ENCODE assay signal across 2 cellular contexts in the genomic region with DNA sequence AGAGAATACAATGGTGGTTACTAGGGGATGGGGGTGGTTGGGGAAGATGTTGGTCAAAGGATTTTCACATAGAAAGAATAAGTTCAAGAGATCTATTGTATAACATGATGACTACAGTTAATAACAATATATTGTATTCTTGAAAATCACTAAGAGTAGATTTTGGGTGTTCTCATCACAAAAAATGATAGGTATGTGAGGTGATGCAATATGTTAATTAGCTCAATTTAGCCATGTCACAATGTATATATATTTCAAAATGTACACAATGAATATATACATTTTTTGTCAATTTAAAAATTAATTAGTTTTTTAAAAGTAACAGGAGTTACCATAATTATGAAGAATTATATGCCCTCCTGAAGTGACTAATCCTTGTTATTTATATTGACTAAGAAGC.
A peak's percentile ranks its signal among the peaks of the same experiment; 100 is the strongest.
TF ChIP-seq lines count a peak whose summit lies in the region.

No MANE protein-coding gene starts in this region.

TF ChIP-seq in IMR-90, 13 proteins besides CTCF, POLR2A, EP300 and RAD21:
- TF ChIP-seq RFX5 (IDR thresholded peaks at IDR 0.05; ENCODE audit: low read depth, low read length), result no peak
- no peak for TF ChIP-seq MAZ (IDR thresholded peaks at IDR 0.05; ENCODE audit: borderline replicate concordance, low read depth, low read length)
- TF ChIP-seq CEBPB (IDR thresholded peaks at IDR 0.05; ENCODE audit: low read depth, low read length), result peak; percentile 66; the same call in 1 of the 2 replicates
- no peak for TF ChIP-seq MAFK (IDR thresholded peaks at IDR 0.05; ENCODE audit: low read depth, low read length)

TF ChIP-seq in K562, 482 proteins besides CTCF, POLR2A, EP300 and RAD21:
- TF ChIP-seq CEBPB (tag; IDR thresholded peaks at IDR 0.05), result peak; percentile 35; the same call in 1 of the 2 replicates
- TF ChIP-seq, protein P1, sequence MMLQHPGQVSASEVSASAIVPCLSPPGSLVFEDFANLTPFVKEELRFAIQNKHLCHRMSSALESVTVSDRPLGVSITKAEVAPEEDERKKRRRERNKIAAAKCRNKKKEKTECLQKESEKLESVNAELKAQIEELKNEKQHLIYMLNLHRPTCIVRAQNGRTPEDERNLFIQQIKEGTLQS (IDR thresholded peaks at IDR 0.05), result peak; percentile 66
- TF ChIP-seq, protein P1 (CRISPR knock-in tag; conservative IDR thresholded peaks at IDR 0.05), result no peak
- TF ChIP-seq, protein P2, sequence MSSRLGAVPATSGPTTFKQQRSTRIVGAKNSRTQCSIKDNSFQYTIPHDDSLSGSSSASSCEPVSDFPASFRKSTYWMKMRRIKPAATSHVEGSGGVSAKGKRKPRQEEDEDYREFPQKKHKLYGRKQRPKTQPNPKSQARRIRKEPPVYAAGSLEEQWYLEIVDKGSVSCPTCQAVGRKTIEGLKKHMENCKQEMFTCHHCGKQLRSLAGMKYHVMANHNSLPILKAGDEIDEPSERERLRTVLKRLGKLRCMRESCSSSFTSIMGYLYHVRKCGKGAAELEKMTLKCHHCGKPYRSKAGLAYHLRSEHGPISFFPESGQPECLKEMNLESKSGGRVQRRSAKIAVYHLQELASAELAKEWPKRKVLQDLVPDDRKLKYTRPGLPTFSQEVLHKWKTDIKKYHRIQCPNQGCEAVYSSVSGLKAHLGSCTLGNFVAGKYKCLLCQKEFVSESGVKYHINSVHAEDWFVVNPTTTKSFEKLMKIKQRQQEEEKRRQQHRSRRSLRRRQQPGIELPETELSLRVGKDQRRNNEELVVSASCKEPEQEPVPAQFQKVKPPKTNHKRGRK (tag; IDR thresholded peaks at IDR 0.05), result no peak
- TF ChIP-seq GTF2E2 (tag; IDR thresholded peaks at IDR 0.05), result no peak
- TF ChIP-seq CEBPG (CRISPR knock-in tag; IDR thresholded peaks at IDR 0.05), result no peak
- peak in 1 of 2 experiments; percentile 76; a peak in 3 of 4 replicates for TF ChIP-seq CEBPG (tag; conservative IDR thresholded peaks at IDR 0.05 in 1 of 2, IDR thresholded peaks at IDR 0.05 in 1 of 2)
